In genomic region chr7:102264367-102264891, GRCh38 we compare ENCODE assay signal across 22 cellular contexts. TPM values are rescaled to one million over a fixed set of nuclear protein-coding genes. Genes with fewer than 3 reads are reported as not detected.
A peak's percentile ranks its signal among the peaks of the same experiment; 100 is the strongest.
DNase-seq lines count a peak whose midpoint lies in the region; ATAC-seq, FAIRE-seq and TF ChIP-seq lines count a peak whose summit lies in the region.
"Had no signal": no experiment of that assay in that cellular context is flagged by ENCODE, and none has a peak within 500 bp of the region (broad histone marks: within the 10 kb centered on the region; RNA-seq: fewer than 3 reads in every experiment).

No MANE protein-coding gene starts in this region.

- FAIRE-seq in K562 (lab: Jason Lieb, UNC), result peak; percentile 93

- no peaks in the 10 kb centered on the region for H3K9me1 ChIP-seq in K562 (ENCODE audit: control insufficient read depth, insufficient read depth, low read length)

- H3K4me1 Mint-ChIP-seq in GM23338, result peaks cover 4% of the 10 kb centered on the region; the same call in 2 of the 3 replicates

- peak overlapping the region; percentile 63; the same call in 1 of the 2 replicates for H3K27ac Mint-ChIP-seq in GM23338
- H3K27ac Mint-ChIP-seq: CD4-positive, alpha-beta T cell; neural progenitor cell had no signal

- H3K18ac ChIP-seq in mesendoderm (ENCODE audit: low read length), result no peak overlapping the region

- H2BK5ac ChIP-seq in mesendoderm (ENCODE audit: low read length), result no peak overlapping the region

- 29% methylated on average over 13 of the region's 13 CpGs for WGBS in K562 (ENCODE audit: insufficient coverage, low coverage, missing lambda C conversion rate)
- WGBS in mesendoderm (ENCODE audit: extremely low coverage, insufficient coverage, low lambda C conversion rate), result no CpG with 5 or more reads among the region's 13 CpGs
- 75 to 78% methylated on average over 13 of the region's 13 CpGs for WGBS in thyroid gland, 2 donors
- 77 to 80% methylated on average over 13 of the region's 13 CpGs for WGBS in lower leg skin, 2 donors

- TF ChIP-seq RAD21 in K562 (CRISPR knock-in tag; conservative IDR thresholded peaks at IDR 0.05 in 1 of 2, IDR thresholded peaks at IDR 0.05 in 1 of 2), result no peak

- H3K4me3 ChIP-seq in BLaER1 treated with 17β-estradiol and CSF1 and Interleukin-3, amounts not matched to agents 10 nM and 100 nM, result no peak overlapping the region
- H3K4me3 ChIP-seq in GM23338, result no peak overlapping the region
- H3K4me3 ChIP-seq in K562, result no peak overlapping the region
- H3K4me3 ChIP-seq in mesendoderm (ENCODE audit: low read length), result no peak overlapping the region
- no peak overlapping the region for H3K4me3 ChIP-seq in thyroid gland (replicated peaks in 1 of 3)
- no peak overlapping the region for H3K4me3 ChIP-seq in lower leg skin (ENCODE audit: low read depth, poor library complexity, severe bottlenecking)
- H3K4me3 ChIP-seq: GM23248, neural progenitor cell, psoas muscle, testis had no signal

- H3K4me2 ChIP-seq in BLaER1 treated with 17β-estradiol and CSF1 and Interleukin-3, amounts not matched to agents 10 nM and 100 nM, result peak overlapping the region; percentile 25 to 58 (median 47); a peak in 21 of 22 replicates
- H3K4me2 ChIP-seq in GM23338 (no peak overlapping the region), K562 (ENCODE audit: insufficient read depth, low read length) (peak overlapping the region; percentile 28; the same call in 1 of the 2 replicates), mesendoderm (ENCODE audit: low read length) (no peak overlapping the region)
- H3K4me2 ChIP-seq: neural progenitor cell had no signal

- no peaks in the 10 kb centered on the region for H3K9me3 Mint-ChIP-seq in GM23338
- H3K9me3 Mint-ChIP-seq: activated naive CD4-positive, alpha-beta T cell treated with anti-CD3 and anti-CD28 coated beads, Interleukin-2, amount 50 U/mL, for 72 hours; CD4-positive, alpha-beta T cell; neural progenitor cell had no signal

- H3K9me2 ChIP-seq in GM23338 (ENCODE audit: insufficient read depth), result no peaks in the 10 kb centered on the region

- H4K20me1 ChIP-seq in BLaER1 treated with 17β-estradiol and CSF1 and Interleukin-3, amounts not matched to agents 10 nM and 100 nM, result peaks cover 0 to 37% (median 0%) of the 10 kb centered on the region in 11 experiments; a peak in 3 of 22 replicates
- H4K20me1 ChIP-seq in GM23338 (replicated peaks; ENCODE audit: insufficient read depth) (no peaks in the 10 kb centered on the region), K562 (replicated peaks; ENCODE audit: control insufficient read depth, insufficient read depth, low read length) (0 out of 2 replicates have a peak, but pooled peaks cover 6% of the 10 kb centered on the region)

- no peak overlapping the region for H2AK5ac ChIP-seq in mesendoderm (ENCODE audit: low read length)

- no peaks in the 10 kb centered on the region for H3K79me1 ChIP-seq in mesendoderm (ENCODE audit: low read length)

- H2BK15ac ChIP-seq in mesendoderm (replicated peaks; ENCODE audit: low read depth), result no peak overlapping the region

- no peak for ATAC-seq in GM23338
- peak; percentile 87 for ATAC-seq in K562
- ATAC-seq: activated naive CD4-positive, alpha-beta T cell treated with anti-CD3 and anti-CD28 coated beads, Interleukin-2, amount 50 U/mL, for 72 hours; left cardiac atrium; psoas muscle had no signal

- TF ChIP-seq CTCF in GM23338 (conservative IDR thresholded peaks at IDR 0.05; ENCODE audit: low read depth in 2 of 2), result no peak
- no peak for TF ChIP-seq CTCF in K562 (IDR thresholded peaks at IDR 0.05 in 2 of 3, conservative IDR thresholded peaks at IDR 0.05 in 1 of 3; ENCODE audit: insufficient read depth in 2 of 3, low read depth in 1 of 3, low read length in 3 of 3)
- no peak for TF ChIP-seq CTCF in thyroid gland (IDR thresholded peaks at IDR 0.05)
- TF ChIP-seq CTCF in lower leg skin (IDR thresholded peaks at IDR 0.05), result no peak

- no TSS peak for BruUV-seq in K562 (replicated peaks; lab: Mats Ljungman, UMichigan)

- H3K36me3 ChIP-seq in BLaER1 treated with 17β-estradiol and CSF1 and Interleukin-3, amounts not matched to agents 10 nM and 100 nM, result no peaks in the 10 kb centered on the region
- H3K36me3 ChIP-seq in GM23338 (ENCODE audit: insufficient read depth) (no peaks in the 10 kb centered on the region), K562 (ENCODE audit: control insufficient read depth, insufficient read depth, low read length) (no peaks in the 10 kb centered on the region), mesendoderm (ENCODE audit: control insufficient read depth, insufficient read depth, low read length) (no peaks in the 10 kb centered on the region), thyroid gland (no peaks in the 10 kb centered on the region)
- H3K36me3 ChIP-seq: neural progenitor cell had no signal

- POLR2A ChIA-PET in K562 (lab: Yijun Ruan, JAX), result interaction anchor here (0.6 to 1.4 kb wide), 5 partner anchors 12 to 703 kb away, joined by 3 to 5 read pairs (median 3); no protein-coding TSS in a partner anchor

- DNase-seq in GM23338 (ENCODE audit: low spot score), result no peak
- DNase-seq in K562 (ENCODE audit: extremely low read depth in 1 of 4, low spot score in 3 of 4), result peak; percentile 78 to 81 (median 80)
- DNase-seq in mesendoderm, result peak; percentile 20
- no peak for DNase-seq in thyroid gland
- no peak for DNase-seq in dedifferentiated amniotic fluid mesenchymal stem cell (ENCODE audit: extremely low spot score)
- no peak for DNase-seq in lower leg skin (ENCODE audit: low spot score in 2 of 2)
- DNase-seq in activated CD4-positive, CD25-positive, alpha-beta regulatory T cell treated with anti-CD3 and anti-CD28 coated beads, Interleukin-2, amount 50 U/mL, for 72 hours, result no peak
- DNase-seq: ACHN; activated CD8-positive, alpha-beta memory T cell treated with anti-CD3 and anti-CD28 coated beads for 24 hours; activated T-cell treated with anti-CD3 and anti-CD28 coated beads, Interleukin-2, amount 50 U/mL, for 48 hours; CD4-positive, alpha-beta T cell; DMS53; erythroblast; GM23248; left cardiac atrium; NCI-H69; psoas muscle; T-helper 2 cell; testis had no signal

- no peak overlapping the region for H3K9ac ChIP-seq in BLaER1 treated with 17β-estradiol and CSF1 and Interleukin-3, amounts not matched to agents 10 nM and 100 nM
- peak overlapping the region; percentile 29 to 84; a peak in 3 of 4 replicates for H3K9ac ChIP-seq in K562 (ENCODE audit: insufficient read depth in 1 of 2, low read depth in 2 of 2, low read length in 2 of 2)
- no peak overlapping the region for H3K9ac ChIP-seq in mesendoderm (ENCODE audit: low read length)
- H3K9ac ChIP-seq: GM23248, neural progenitor cell had no signal

- no peak overlapping the region for H3K4me3 Mint-ChIP-seq in GM23338
- H3K4me3 Mint-ChIP-seq: CD4-positive, alpha-beta T cell; neural progenitor cell had no signal

- intact Hi-C loops in K562 (cut with micrococcal nuclease) (no loop called here), thyroid gland (cut with DNase I) (no loop called here), lower leg skin (cut with DNase I; ENCODE audit: low total_unique reads) (no loop called here)

- in situ Hi-C loops in K562 (cut with MboI), result no loop called here

- no peak overlapping the region for H4K5ac ChIP-seq in mesendoderm (ENCODE audit: low read length)

- TF ChIP-seq POLR2A in K562 (conservative IDR thresholded peaks at IDR 0.05) (no peak), thyroid gland (IDR thresholded peaks at IDR 0.05) (no peak), lower leg skin (IDR thresholded peaks at IDR 0.05) (no peak)

- peaks cover 8 to 32% (median 14%) of the 10 kb centered on the region in 10 experiments; a peak in 19 of 20 replicates for H3K4me1 ChIP-seq in BLaER1 treated with 17β-estradiol and CSF1 and Interleukin-3, amounts not matched to agents 10 nM and 100 nM
- H3K4me1 ChIP-seq in GM23338 (ENCODE audit: insufficient read depth), result no peaks in the 10 kb centered on the region
- peaks cover 15 to 39% of the 10 kb centered on the region in 2 experiments for H3K4me1 ChIP-seq in K562 (replicated peaks in 1 of 2; ENCODE audit: control insufficient read depth in 2 of 2, insufficient read depth in 2 of 2, low read length in 2 of 2)
- peaks cover 2% of the 10 kb centered on the region for H3K4me1 ChIP-seq in mesendoderm (ENCODE audit: control insufficient read depth, low read depth, low read length)
- no peaks in the 10 kb centered on the region for H3K4me1 ChIP-seq in thyroid gland
- H3K4me1 ChIP-seq: psoas muscle, testis had no signal

- H2AFZ ChIP-seq in GM23338, result no peak overlapping the region
- peak overlapping the region; percentile 85 for H2AFZ ChIP-seq in K562 (ENCODE audit: low read depth, low read length)
- H2AFZ ChIP-seq: GM23248, neural progenitor cell had no signal

- H3K27ac ChIP-seq in BLaER1 treated with 17β-estradiol and CSF1 and Interleukin-3, amounts not matched to agents 10 nM and 100 nM, result peak overlapping the region in 7 of 11 experiments; percentile 2 to 53 (median 35); a peak in 12 of 22 replicates
- H3K27ac ChIP-seq in GM23338 (ENCODE audit: low read depth), result no peak overlapping the region
- H3K27ac ChIP-seq in K562 (ENCODE audit: extremely low read depth, low read depth, low read length), result peak overlapping the region; percentile 56
- H3K27ac ChIP-seq in mesendoderm (ENCODE audit: low read depth, low read length), result no peak overlapping the region
- H3K27ac ChIP-seq in thyroid gland, result no peak overlapping the region
- H3K27ac ChIP-seq: GM23248, neural progenitor cell, psoas muscle, testis had no signal

- H3K56ac ChIP-seq in mesendoderm (ENCODE audit: low read length), result no peak overlapping the region

- H3K79me2 ChIP-seq in GM23338 (replicated peaks; ENCODE audit: insufficient read depth), result no peaks in the 10 kb centered on the region
- H3K79me2 ChIP-seq in K562 (ENCODE audit: control insufficient read depth, insufficient read depth, low read length), result no peaks in the 10 kb centered on the region
- H3K79me2 ChIP-seq in mesendoderm (ENCODE audit: control insufficient read depth, insufficient read depth, low read length), result no peaks in the 10 kb centered on the region

- no peak for TF ChIP-seq EP300 in K562 (IDR thresholded peaks at IDR 0.05; ENCODE audit: low read length)

- CTCF ChIA-PET in K562 (lab: Yijun Ruan, JAX; ENCODE audit: low intra/inter-chr PET ratio), result interaction anchor here (0.6 kb wide), 1 partner anchor 9 kb away, joined by 3 read pairs; no protein-coding TSS in a partner anchor

- H3K9me3 ChIP-seq in BLaER1 treated with 17β-estradiol and CSF1 and Interleukin-3, amounts not matched to agents 10 nM and 100 nM (replicated peaks in 1 of 11), result no peaks in the 10 kb centered on the region
- H3K9me3 ChIP-seq in K562 (replicated peaks; ENCODE audit: control insufficient read depth, insufficient read depth, low read depth, low read length) (no peaks in the 10 kb centered on the region), thyroid gland (no peaks in the 10 kb centered on the region)
- H3K9me3 ChIP-seq: psoas muscle, testis had no signal

- peaks cover 16% of the 10 kb centered on the region for H3K27me3 Mint-ChIP-seq in GM23338 (ENCODE audit: insufficient read depth, low read depth, poor library complexity)
- H3K27me3 Mint-ChIP-seq: CD4-positive, alpha-beta T cell had no signal

- H3K4ac ChIP-seq in mesendoderm (ENCODE audit: low read depth, low read length), result no peak overlapping the region

- no peaks in the 10 kb centered on the region for H3F3A ChIP-seq in GM23338 (replicated peaks; ENCODE audit: low read depth)

- no peaks in the 10 kb centered on the region for H3K27me3 ChIP-seq in BLaER1 treated with 17β-estradiol and CSF1 and Interleukin-3, amounts not matched to agents 10 nM and 100 nM
- H3K27me3 ChIP-seq in GM23338 (ENCODE audit: insufficient read depth) (no peaks in the 10 kb centered on the region), K562 (ENCODE audit: control insufficient read depth in 2 of 2, insufficient read depth in 2 of 2, low read length in 2 of 2) (peaks cover 0 to 16% of the 10 kb centered on the region in 2 experiments; a peak in 2 of 5 replicates), mesendoderm (ENCODE audit: insufficient read depth, low read length, poor library complexity) (no peaks in the 10 kb centered on the region), thyroid gland (no peaks in the 10 kb centered on the region)
- H3K27me3 ChIP-seq: neural progenitor cell, testis had no signal

- H3K36me3 Mint-ChIP-seq in GM23338 (ENCODE audit: low read depth), result no peaks in the 10 kb centered on the region
- H3K36me3 Mint-ChIP-seq: activated naive CD4-positive, alpha-beta T cell treated with anti-CD3 and anti-CD28 coated beads, Interleukin-2, amount 50 U/mL, for 72 hours; neural progenitor cell had no signal

- no peak overlapping the region for H4K8ac ChIP-seq in mesendoderm (ENCODE audit: low read depth, low read length)

- H2BK120ac ChIP-seq in mesendoderm (ENCODE audit: low read depth, low read length), result no peak overlapping the region

- no peak overlapping the region for H3K23ac ChIP-seq in mesendoderm (ENCODE audit: low read length)

RNA-seq across cellular contexts. Expression of gene SH2B2, which starts 22.2 kb away (rescaled TPM):
- 21.9 and 30.3 TPM in 2 replicates for total RNA-seq in GM23338 (2014; rRNA removed; shearing (Covaris generic))
- polyA plus RNA-seq in GM23338 (2016; fragmentation: Nextera tagmentation; extraction: Ambion mirVana) (5.6 and 8.7 TPM in 2 replicates), K562 (2011; rRNA removed) (0.03 and 0.07 TPM in 2 replicates), K562 (2014; fragmentation: Illumina TruSeq; extraction: Trizol) (0.07 and 0.08 TPM in 2 replicates), K562 (2014; fragmentation: Nextera tagmentation; extraction: Ambion mirVana) (not detected), K562 (2014; rRNA removed) (0.07 and 0.12 TPM in 2 replicates)
- 0.72 TPM in 1 of 2 replicates, not detected in the other for total RNA-seq in K562 (2011; cell fraction: chromatin; rRNA removed; ENCODE audit: low replicate concordance)
- 0.66 and 1.0 TPM in 2 replicates for total RNA-seq in K562 (2011; cell fraction: nucleolus; rRNA removed)
- total RNA-seq in K562 (2011; cell fraction: nucleoplasm; rRNA removed), result 0.22 and 0.31 TPM in 2 replicates
- total RNA-seq in K562 (2014; rRNA removed) (0.68 TPM in 1 of 2 replicates, not detected in the other), K562 (2014; rRNA removed; fragmentation: Illumina TruSeq; extraction: Trizol) (not detected in 2 replicates), K562 (2015; rRNA removed; fragmentation: Illumina TruSeq; extraction: Trizol) (0.08 TPM in 1 of 2 replicates, not detected in the other), K562 (2021) (0.34 and 0.89 TPM in 2 replicates), thyroid gland (10 to 100 TPM in 3 of 4 donors, 1 to 10 TPM in 1; 7.7 to 19.3 (median 14.6) TPM), lower leg skin (10 to 100 TPM; 13.9 to 28.6 (median 20.6) TPM)
- 0.13 and 0.64 TPM in 2 replicates for polyA plus RNA-seq in K562 (2011; cell fraction: cytosol; rRNA removed)
- polyA plus RNA-seq in K562 (2011; cell fraction: nucleus; rRNA removed), result 0.14 and 0.36 TPM in 2 replicates
- polyA plus RNA-seq in K562 (2012), result 0.14 and 0.46 TPM in 2 replicates
- polyA minus RNA-seq in K562 (2011; rRNA and poly(A)+ RNA removed), result 0.18 TPM in 1 of 2 replicates, not detected in the other
- 0.38 TPM in 1 of 2 replicates, not detected in the other for polyA minus RNA-seq in K562 (2011; cell fraction: cytosol; rRNA and poly(A)+ RNA removed)
- polyA minus RNA-seq in K562 (2011; cell fraction: nucleus; rRNA and poly(A)+ RNA removed), result 0.22 and 0.40 TPM in 2 replicates
- polyA plus RNA-seq in mesendoderm (2013, experiment 1 of 2), result 3.1 TPM
- 3.2 TPM for polyA plus RNA-seq in mesendoderm (2013, experiment 2 of 2)

Comparison
In these comparisons a context has a peak if more than half of its experiments do, and no peak if none do; other contexts are left out.
1. H3K27ac ChIP-seq: peak in BLaER1 treated with 17β-estradiol and CSF1 and Interleukin-3, amounts not matched to agents 10 nM and 100 nM (7 of 11) and K562 (single experiment); none in GM23338 (single experiment), mesendoderm (single experiment) and thyroid gland (0 of 3).
2. H3K4me2 ChIP-seq: peak in BLaER1 treated with 17β-estradiol and CSF1 and Interleukin-3, amounts not matched to agents 10 nM and 100 nM (11 of 11) and K562 (single experiment); none in GM23338 (single experiment) and mesendoderm (single experiment).
3. H3K9ac ChIP-seq: peak in K562 (2 of 2); none in BLaER1 treated with 17β-estradiol and CSF1 and Interleukin-3, amounts not matched to agents 10 nM and 100 nM (0 of 11) and mesendoderm (single experiment).
4. DNase-seq: peak in K562 (4 of 4) and mesendoderm (single experiment); none in GM23338 (single experiment), thyroid gland (0 of 2), dedifferentiated amniotic fluid mesenchymal stem cell (single experiment), lower leg skin (0 of 2) and activated CD4-positive, CD25-positive, alpha-beta regulatory T cell treated with anti-CD3 and anti-CD28 coated beads, Interleukin-2, amount 50 U/mL, for 72 hours (single experiment).
5. RNA of gene SH2B2, which starts 22.2 kb away (total RNA-seq): 13.9 to 28.6 TPM in lower leg skin, 21.9 to 30.3 TPM in GM23338 and 7.7 to 19.3 TPM in thyroid gland; 0.08 to 1.0 TPM in K562; every median in the first group is over 4 times any median in the second.